In the genomic region with DNA sequence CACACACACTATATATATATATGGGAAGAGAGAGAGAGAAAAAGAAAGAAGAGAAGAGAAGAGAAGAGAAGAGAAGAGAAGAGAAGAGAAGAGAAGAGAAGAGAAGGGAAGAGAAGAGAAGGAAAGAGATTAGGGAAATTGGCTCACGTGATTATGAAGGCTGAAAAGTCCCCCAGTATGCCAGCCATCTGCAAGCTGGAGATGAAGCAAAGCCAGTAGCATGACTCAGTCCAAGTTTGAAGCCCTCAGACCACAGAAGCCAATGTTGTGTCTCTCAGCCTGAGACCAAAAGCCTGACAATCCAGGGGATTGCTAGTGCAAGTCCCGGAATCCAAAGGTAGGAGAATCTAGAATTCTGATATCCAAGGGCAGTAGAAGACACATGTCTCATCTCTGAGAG, we compare ENCODE assay signal across 18 cellular contexts.
DNase-seq lines count a peak whose midpoint lies in the region; ATAC-seq and TF ChIP-seq lines count a peak whose summit lies in the region.
"Had no signal": no experiment of that assay in that cellular context is flagged by ENCODE, and none has a peak within 500 bp of the region (broad histone marks: within the 10 kb centered on the region; RNA-seq: fewer than 3 reads in every experiment).

No MANE protein-coding gene starts in this region.

- no peaks in the 10 kb centered on the region for H3K9me3 ChIP-seq in KOPT-K1 (ENCODE audit: insufficient read depth, low read length, poor library complexity, severe bottlenecking)
- H3K9me3 ChIP-seq: gastrocnemius medialis, vagina had no signal

- H3K4me3 ChIP-seq in astrocyte of the cerebellum (ENCODE audit: low read depth, low read length): no peak overlapping the region
- H3K4me3 ChIP-seq: gastrocnemius medialis, vagina had no signal

- no peak for ATAC-seq in GM19328 (IDR thresholded peaks at IDR 0.05; ENCODE audit: unreplicated experiment)
- ATAC-seq: gastrocnemius medialis, PC-3 had no signal

- H3K27ac ChIP-seq in KOPT-K1 (ENCODE audit: low read depth, low read length, poor library complexity, severe bottlenecking): peak overlapping the region; percentile 95
- H3K27ac ChIP-seq: gastrocnemius medialis, KMS-11, vagina had no signal

- DNase-seq in AML-193 (lab: John Stamatoyannopoulos, UW) (peak; percentile 10 to 59), astrocyte of the cerebellum (ENCODE audit: low read depth) (peak; percentile 53), kidney tubule cell (ENCODE audit: low spot score) (peak; percentile 39), UCSD-AML1 (lab: John Stamatoyannopoulos, UW; ENCODE audit: unreplicated experiment) (no peak), T1000 (lab: John Stamatoyannopoulos, UW) (no peak), NCI-H345 (lab: John Stamatoyannopoulos, UW) (no peak)
- DNase-seq: activated CD8-positive, alpha-beta memory T cell treated with anti-CD3 and anti-CD28 coated beads for 24 hours; activated gamma-delta T cell; DMS 273 treated with DMSO at 0.1 percent for 48 hours; effector memory CD4-positive, alpha-beta T cell; gastrocnemius medialis; NCI-H2029 treated with DMSO at 0.1 percent for 48 hours; NCI-H526 treated with DMSO at 0.1 percent for 48 hours; PC-3 had no signal

- no peak for TF ChIP-seq CTCF in astrocyte of the cerebellum (IDR thresholded peaks at IDR 0.05; ENCODE audit: low read depth, low read length, missing control alignments)

- no peaks in the 10 kb centered on the region for H3K36me3 ChIP-seq in KOPT-K1 (ENCODE audit: insufficient read depth, low read length)
- H3K36me3 ChIP-seq: gastrocnemius medialis, vagina had no signal

- in situ Hi-C loops in astrocyte of the cerebellum (cut with HindIII; ENCODE audit: low sequenced_read_pairs): no loop called here

Comparison
In these comparisons a context has a peak if more than half of its experiments do, and no peak if none do; other contexts are left out.
1. DNase-seq: peak in AML-193 (2 of 2), astrocyte of the cerebellum (single experiment) and kidney tubule cell (single experiment); none in UCSD-AML1 (single experiment), T1000 (single experiment) and NCI-H345 (single experiment).